In genomic region chr21:33267250-33267649, GRCh38 we compare ENCODE assay signal across 2 cellular contexts.
TF ChIP-seq lines count a peak whose summit lies in the region.

No MANE protein-coding gene starts in this region.

TF ChIP-seq in IMR-90, 13 proteins besides CTCF, POLR2A, EP300 and RAD21:
- TF ChIP-seq, protein P1, sequence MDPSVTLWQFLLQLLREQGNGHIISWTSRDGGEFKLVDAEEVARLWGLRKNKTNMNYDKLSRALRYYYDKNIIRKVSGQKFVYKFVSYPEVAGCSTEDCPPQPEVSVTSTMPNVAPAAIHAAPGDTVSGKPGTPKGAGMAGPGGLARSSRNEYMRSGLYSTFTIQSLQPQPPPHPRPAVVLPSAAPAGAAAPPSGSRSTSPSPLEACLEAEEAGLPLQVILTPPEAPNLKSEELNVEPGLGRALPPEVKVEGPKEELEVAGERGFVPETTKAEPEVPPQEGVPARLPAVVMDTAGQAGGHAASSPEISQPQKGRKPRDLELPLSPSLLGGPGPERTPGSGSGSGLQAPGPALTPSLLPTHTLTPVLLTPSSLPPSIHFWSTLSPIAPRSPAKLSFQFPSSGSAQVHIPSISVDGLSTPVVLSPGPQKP (IDR thresholded peaks at IDR 0.05; ENCODE audit: borderline replicate concordance, low read depth, low read length): no peak
- TF ChIP-seq CHD1 (IDR thresholded peaks at IDR 0.05; ENCODE audit: low read depth, low read length) (no peak), USF2 (IDR thresholded peaks at IDR 0.05; ENCODE audit: low read depth, low read length) (no peak), MXI1 (IDR thresholded peaks at IDR 0.05; ENCODE audit: borderline replicate concordance, low read depth, low read length) (no peak), RFX5 (IDR thresholded peaks at IDR 0.05; ENCODE audit: low read depth, low read length) (no peak), FOS (IDR thresholded peaks at IDR 0.05; ENCODE audit: low read depth, low read length) (no peak), MAFK (IDR thresholded peaks at IDR 0.05; ENCODE audit: low read depth, low read length) (no peak), NFE2L2 (IDR thresholded peaks at IDR 0.05; ENCODE audit: low read depth, low read length) (no peak), SMC3 (IDR thresholded peaks at IDR 0.05; ENCODE audit: low read depth, low read length) (no peak), CEBPB (IDR thresholded peaks at IDR 0.05; ENCODE audit: low read depth, low read length) (no peak)

TF ChIP-seq in GM12891, 5 proteins besides CTCF, POLR2A, EP300 and RAD21 (continued from another document):
- TF ChIP-seq PAX5 (IDR thresholded peaks at IDR 0.05; ENCODE audit: insufficient read depth, low read length, severe bottlenecking): no peak
- no peak for TF ChIP-seq POLR2AphosphoS5 (IDR thresholded peaks at IDR 0.05; ENCODE audit: low read depth, low read length)
- TF ChIP-seq SPI1 (IDR thresholded peaks at IDR 0.05; ENCODE audit: low read depth, low read length): no peak
- TF ChIP-seq POU2F2 (IDR thresholded peaks at IDR 0.05; ENCODE audit: low read depth, low read length): no peak
